16 cellular contexts compared by ENCODE assay signal in genomic region chr2:217573565-217573964, GRCh38.
DNase-seq lines count a peak whose midpoint lies in the region; ATAC-seq and TF ChIP-seq lines count a peak whose summit lies in the region.
"Had no signal": no experiment of that assay in that cellular context is flagged by ENCODE, and none has a peak within 500 bp of the region (broad histone marks: within the 10 kb centered on the region; RNA-seq: fewer than 3 reads in every experiment).

No MANE protein-coding gene starts in this region.

- H4K20me1 ChIP-seq in PC-3 (ENCODE audit: low read length) (no peaks in the 10 kb centered on the region), fibroblast of lung (ENCODE audit: control insufficient read depth, extremely low read depth, insufficient read depth, low read length) (no peaks in the 10 kb centered on the region), Karpas-422 (ENCODE audit: insufficient read depth, low read depth, low read length) (no peaks in the 10 kb centered on the region)

- H3K27me3 ChIP-seq in PC-3 (ENCODE audit: low read length) (0 out of 2 replicates have a peak, but pooled peaks cover 3% of the 10 kb centered on the region), fibroblast of lung (ENCODE audit: control insufficient read depth, insufficient read depth, low read length) (no peaks in the 10 kb centered on the region), Karpas-422 (ENCODE audit: low read length) (0 out of 2 replicates have a peak, but pooled peaks cover 3% of the 10 kb centered on the region)
- H3K27me3 ChIP-seq: transverse colon had no signal

- H3K9ac ChIP-seq in PC-3 (ENCODE audit: low read length) (no peak overlapping the region), fibroblast of lung (ENCODE audit: insufficient read depth, low read length) (no peak overlapping the region), Karpas-422 (ENCODE audit: low read length) (no peak overlapping the region)

- no peaks in the 10 kb centered on the region for H3F3A ChIP-seq in PC-3 (ENCODE audit: low read length, unreplicated experiment)

- BruUV-seq in PC-3 (replicated peaks; lab: Mats Ljungman, UMichigan), result no TSS peak

- no peak for TF ChIP-seq CTCF in PC-3 (conservative IDR thresholded peaks at IDR 0.05; ENCODE audit: low read depth, low read length)
- TF ChIP-seq CTCF in fibroblast of lung (conservative IDR thresholded peaks at IDR 0.05 in 1 of 2, IDR thresholded peaks at IDR 0.05 in 1 of 2; ENCODE audit: low read depth in 1 of 2, low read length in 2 of 2), result no peak

- H3K4me1 ChIP-seq in PC-3 (ENCODE audit: insufficient read depth, low read length) (no peaks in the 10 kb centered on the region), fibroblast of lung (ENCODE audit: control insufficient read depth, extremely low read depth, insufficient read depth, low read length) (no peaks in the 10 kb centered on the region), Karpas-422 (ENCODE audit: low read length) (no peaks in the 10 kb centered on the region)
- H3K4me1 ChIP-seq: lower lobe of right lung, transverse colon had no signal

- H3K9me3 ChIP-seq in PC-3 (ENCODE audit: low read length) (no peaks in the 10 kb centered on the region), fibroblast of lung (ENCODE audit: control insufficient read depth, insufficient read depth, low read depth, low read length) (no peaks in the 10 kb centered on the region), Karpas-422 (ENCODE audit: low read length) (no peaks in the 10 kb centered on the region)
- H3K9me3 ChIP-seq: lower lobe of right lung, transverse colon had no signal

- H3K36me3 ChIP-seq in PC-3 (ENCODE audit: low read depth, low read length), result no peaks in the 10 kb centered on the region
- no peaks in the 10 kb centered on the region for H3K36me3 ChIP-seq in fibroblast of lung (ENCODE audit: control insufficient read depth, insufficient read depth, low read length)
- H3K36me3 ChIP-seq in Karpas-422 (ENCODE audit: insufficient read depth, low read length), result no peaks in the 10 kb centered on the region
- H3K36me3 ChIP-seq: lower lobe of right lung, transverse colon had no signal

- DNase-seq in GM03348 (ENCODE audit: low spot score) (peak; percentile 47), PC-3 (peak; percentile 64), fibroblast of lung (ENCODE audit: low read depth in 2 of 2) (peak; percentile 19 to 81), renal cortical epithelial cell (ENCODE audit: low read depth) (peak; percentile 5), NOMO-1 treated with dmso at 0.1 percent for 144 hours (lab: John Stamatoyannopoulos, UW; ENCODE audit: unreplicated experiment) (no peak), Karpas-422 (no peak)
- DNase-seq: activated CD4-positive, CD25-positive, alpha-beta regulatory T cell treated with anti-CD3 and anti-CD28 coated beads, Interleukin-2, amount 50 U/mL, for 72 hours; activated CD8-positive, alpha-beta memory T cell treated with anti-CD3 and anti-CD28 coated beads, Interleukin-2, amount 50 U/mL, for 48 hours; activated naive CD4-positive, alpha-beta T cell treated with anti-CD3 and anti-CD28 coated beads, Interleukin-2, amount 10 ng/mL, durations not matched to agents 7 days and 5 days; lower lobe of right lung; natural killer cell; NCI-H1092 treated with DMSO at 0.1 percent for 48 hours; NCI-H2171 treated with DMSO at 0.1 percent for 48 hours; T-helper 17 cell; transverse colon had no signal

- H3K4me3 ChIP-seq in PC-3 (ENCODE audit: low read length) (no peak overlapping the region), fibroblast of lung (replicated peaks in 1 of 4; ENCODE audit: control extremely low read depth in 1 of 4, insufficient read depth in 1 of 4, low read depth in 3 of 4, low read length in 4 of 4) (no peak overlapping the region), Karpas-422 (ENCODE audit: low read length) (no peak overlapping the region)
- H3K4me3 ChIP-seq: lower lobe of right lung, transverse colon had no signal

- no peak for ATAC-seq in PC-3
- no peak for ATAC-seq in GM21423 (IDR thresholded peaks at IDR 0.05; ENCODE audit: unreplicated experiment)
- ATAC-seq: lower lobe of right lung, natural killer cell, T-helper 17 cell had no signal

- CTCF ChIA-PET in PC-3 (lab: Charles Lee), result no interaction called here

- intact Hi-C loops in PC-3 (cut with micrococcal nuclease), result no loop called here

- H3K79me2 ChIP-seq in PC-3 (ENCODE audit: low read length), result no peaks in the 10 kb centered on the region
- no peaks in the 10 kb centered on the region for H3K79me2 ChIP-seq in fibroblast of lung (ENCODE audit: control insufficient read depth, insufficient read depth, low read length)
- no peaks in the 10 kb centered on the region for H3K79me2 ChIP-seq in Karpas-422 (ENCODE audit: low read length)

- H3K4me2 ChIP-seq in PC-3 (ENCODE audit: low read length) (no peak overlapping the region), fibroblast of lung (ENCODE audit: extremely low read depth, insufficient read depth, low read length) (no peak overlapping the region), Karpas-422 (ENCODE audit: low read depth, low read length, poor library complexity, severe bottlenecking) (no peak overlapping the region)

- H3K9me2 ChIP-seq in PC-3 (replicated peaks; ENCODE audit: low read length) (no peaks in the 10 kb centered on the region), Karpas-422 (replicated peaks; ENCODE audit: insufficient read depth, low read length) (no peaks in the 10 kb centered on the region)

- POLR2A ChIA-PET in PC-3 (lab: Charles Lee; ENCODE audit: unreplicated experiment), result no interaction called here

- H2AFZ ChIP-seq in PC-3 (ENCODE audit: low read length) (no peak overlapping the region), fibroblast of lung (ENCODE audit: low read length) (no peak overlapping the region), Karpas-422 (ENCODE audit: low read length) (no peak overlapping the region)

- no peak overlapping the region for H3K27ac ChIP-seq in PC-3 (ENCODE audit: low read length)
- H3K27ac ChIP-seq in fibroblast of lung (ENCODE audit: insufficient read depth, low read length), result no peak overlapping the region
- no peak overlapping the region for H3K27ac ChIP-seq in Karpas-422 (ENCODE audit: low read length)
- H3K27ac ChIP-seq: lower lobe of right lung, transverse colon had no signal

Comparison
In these comparisons a context has a peak if more than half of its experiments do, and no peak if none do; other contexts are left out.
1. DNase-seq: peak in GM03348 (single experiment), PC-3 (single experiment), fibroblast of lung (2 of 2) and renal cortical epithelial cell (single experiment); none in NOMO-1 treated with dmso at 0.1 percent for 144 hours (single experiment) and Karpas-422 (single experiment).